Comparison of ENCODE assay signal across 9 cellular contexts in genomic region chr2:74414475-74414874, GRCh38. TPM values are rescaled to one million over a fixed set of nuclear protein-coding genes. Genes with fewer than 3 reads are reported as not detected.
A peak's percentile ranks its signal among the peaks of the same experiment; 100 is the strongest.
DNase-seq lines count a peak whose midpoint lies in the region; ATAC-seq, FAIRE-seq and TF ChIP-seq lines count a peak whose summit lies in the region.
"Had no signal": no experiment of that assay in that cellular context is flagged by ENCODE, and none has a peak within 500 bp of the region (broad histone marks: within the 10 kb centered on the region; RNA-seq: fewer than 3 reads in every experiment).

No MANE protein-coding gene starts in this region.

- no peak overlapping the region for H3K23ac ChIP-seq in H9 (ENCODE audit: insufficient read length, low read depth, low read length)

- H3K79me2 ChIP-seq in endothelial cell of umbilical vein (ENCODE audit: control insufficient read depth, insufficient read depth, low read length) (no peaks in the 10 kb centered on the region), H9 (ENCODE audit: insufficient read depth, low read length) (no peaks in the 10 kb centered on the region)

- H3K4me1 ChIP-seq in HUES6 (ENCODE audit: control insufficient read depth, insufficient read depth, low read length) (peaks cover 4% of the 10 kb centered on the region; the same call in 1 of the 2 replicates), endothelial cell of umbilical vein (ENCODE audit: control insufficient read depth, extremely low read depth, insufficient read depth, low read length) (peaks cover 6% of the 10 kb centered on the region), H9 (ENCODE audit: insufficient read depth, low read length) (no peaks in the 10 kb centered on the region)

- H3K27me3 Mint-ChIP-seq in naive B cell (no peaks in the 10 kb centered on the region), H9 (ENCODE audit: low read depth) (peaks cover 13% of the 10 kb centered on the region)

- no CpG with 5 or more reads among the region's 20 CpGs for WGBS in H9 (ENCODE audit: extremely low coverage, insufficient read length, low lambda C conversion rate)

- H3K27ac ChIP-seq in HUES6 (ENCODE audit: low read depth, low read length) (no peak overlapping the region), endothelial cell of umbilical vein (ENCODE audit: insufficient read depth, low read depth, low read length) (no peak overlapping the region), H9 (ENCODE audit: insufficient read length, low read depth, low read length) (no peak overlapping the region)

- no peaks in the 10 kb centered on the region for H3K9me3 ChIP-seq in HUES6 (ENCODE audit: control insufficient read depth, insufficient read depth, low read depth, low read length)
- H3K9me3 ChIP-seq in endothelial cell of umbilical vein (replicated peaks; ENCODE audit: control insufficient read depth, insufficient read depth, low read length) = no peaks in the 10 kb centered on the region
- H3K9me3 ChIP-seq in H9 (ENCODE audit: control insufficient read depth, low read depth, low read length) = no peaks in the 10 kb centered on the region

- no peak overlapping the region for H2BK15ac ChIP-seq in H9 (ENCODE audit: low read depth, low read length)

- no peaks in the 10 kb centered on the region for H3K79me1 ChIP-seq in H9 (ENCODE audit: insufficient read depth, low read depth, low read length, poor library complexity, severe bottlenecking)

- dilution Hi-C loops in endothelial cell of umbilical vein (cut with MboI; ENCODE audit: extremely low pct_ligation_motif_present, low sequenced_read_pairs) = no loop called here

- peak overlapping the region; percentile 54 for H3K4me3 ChIP-seq in AG09309 (ENCODE audit: control insufficient read depth, low read depth, low read length)
- peak overlapping the region; percentile 33; the same call in 1 of the 2 replicates for H3K4me3 ChIP-seq in HUES6 (ENCODE audit: low read depth, low read length)
- H3K4me3 ChIP-seq in endothelial cell of umbilical vein (replicated peaks in 1 of 3; ENCODE audit: insufficient read depth in 1 of 3, low read depth in 1 of 3, low read length in 3 of 3) = no peak overlapping the region

- H3K9ac ChIP-seq in HUES6 (ENCODE audit: low read length) (no peak overlapping the region), endothelial cell of umbilical vein (replicated peaks; ENCODE audit: extremely low read depth, insufficient read depth, low read length) (no peak overlapping the region), H9 (ENCODE audit: extremely low read depth, insufficient read length, low read length) (no peak overlapping the region)

- no peak overlapping the region for H2BK5ac ChIP-seq in H9 (ENCODE audit: insufficient read length, low read length)

- peak overlapping the region; percentile 83 for H2AFZ ChIP-seq in endothelial cell of umbilical vein (ENCODE audit: low read depth, low read length)
- no peak overlapping the region for H2AFZ ChIP-seq in H9 (ENCODE audit: low read length)

- no peak overlapping the region for H4K8ac ChIP-seq in H9 (replicated peaks; ENCODE audit: insufficient read length, low read depth, low read length)

- no peak overlapping the region for H4K91ac ChIP-seq in H9 (ENCODE audit: insufficient read length, low read depth, low read length)

- no peak overlapping the region for H2BK120ac ChIP-seq in H9 (ENCODE audit: low read depth, low read length, poor library complexity, severe bottlenecking)

- no peaks in the 10 kb centered on the region for H4K20me1 ChIP-seq in endothelial cell of umbilical vein (replicated peaks; ENCODE audit: control insufficient read depth, extremely low read depth, insufficient read depth, low read length)
- H4K20me1 ChIP-seq in H9 (ENCODE audit: control insufficient read depth, insufficient read depth, insufficient read length) = no peaks in the 10 kb centered on the region

- TF ChIP-seq CTCF in AG09309 (IDR thresholded peaks at IDR 0.05; ENCODE audit: control insufficient read depth, insufficient read depth, low read depth, low read length, missing control alignments) = no peak
- no peak for TF ChIP-seq CTCF in endothelial cell of umbilical vein (IDR thresholded peaks at IDR 0.05; ENCODE audit: extremely low read depth in 1 of 2, insufficient read depth in 1 of 2, low read depth in 1 of 2, low read length in 2 of 2)
- no peak for TF ChIP-seq CTCF in H9 (conservative IDR thresholded peaks at IDR 0.05)

- H3K4me3 Mint-ChIP-seq in naive B cell (peak overlapping the region; percentile 78 to 90 (median 82)), H9 (no peak overlapping the region)

- FAIRE-seq in endothelial cell of umbilical vein (lab: Jason Lieb, UNC) = no peak
- FAIRE-seq: TTC549 had no signal

- H3K9me3 Mint-ChIP-seq in naive B cell = no peaks in the 10 kb centered on the region
- H3K9me3 Mint-ChIP-seq in H9 = no peaks in the 10 kb centered on the region

- no peak overlapping the region for H3K56ac ChIP-seq in H9 (ENCODE audit: insufficient read length, low read depth, low read length)

- CTCF ChIA-PET in endothelial cell of umbilical vein (lab: Charles Lee) = interaction anchor here (1.2 to 1.8 kb wide), 2 partner anchors 23 to 26 kb away, joined by 3 to 5 read pairs; no protein-coding TSS in a partner anchor

- no peak overlapping the region for H2AK5ac ChIP-seq in H9 (ENCODE audit: insufficient read length, low read length)

- H3K14ac ChIP-seq in H9 (ENCODE audit: insufficient read depth, low read length) = no peak overlapping the region

- ATAC-seq in naive B cell (ENCODE audit: low read depth in 2 of 2) (no peak), HG03521 (IDR thresholded peaks at IDR 0.05; ENCODE audit: unreplicated experiment) (no peak), HG03520 (IDR thresholded peaks at IDR 0.05; ENCODE audit: unreplicated experiment) (no peak)

- H3K36me3 ChIP-seq in HUES6 (ENCODE audit: control insufficient read depth, insufficient read depth, low read length) (no peaks in the 10 kb centered on the region), endothelial cell of umbilical vein (ENCODE audit: control insufficient read depth in 2 of 2, extremely low read depth in 1 of 2, insufficient read depth in 2 of 2, low read length in 2 of 2) (no peaks in the 10 kb centered on the region)

- H3K27ac Mint-ChIP-seq in naive B cell = peak overlapping the region in 5 of 6 donors; percentile 69 to 92 (median 84)
- no peak overlapping the region; a peak in 1 of 7 replicates for H3K27ac Mint-ChIP-seq in H9

- no peaks in the 10 kb centered on the region for H3K23me2 ChIP-seq in H9 (ENCODE audit: insufficient read length, low read depth, low read length, poor library complexity, severe bottlenecking)

- no TSS peak for BruUV-seq in endothelial cell of umbilical vein (replicated peaks; lab: Mats Ljungman, UMichigan)

- H3K27me3 ChIP-seq in HUES6 (ENCODE audit: control insufficient read depth, insufficient read depth, low read length) = peaks cover 8% of the 10 kb centered on the region; the same call in 1 of the 2 replicates
- peaks cover 29 to 33% of the 10 kb centered on the region in 2 experiments for H3K27me3 ChIP-seq in endothelial cell of umbilical vein (ENCODE audit: control insufficient read depth in 2 of 2, insufficient read depth in 2 of 2, low read length in 2 of 2)
- H3K27me3 ChIP-seq in H9 (ENCODE audit: insufficient read depth, low read length) = no peaks in the 10 kb centered on the region

- H3T11ph ChIP-seq in H9 (ENCODE audit: low read length) = no peak overlapping the region

- H3K4me2 ChIP-seq in endothelial cell of umbilical vein (ENCODE audit: insufficient read depth, low read length) (no peak overlapping the region), H9 (ENCODE audit: insufficient read depth, insufficient read length, low read length) (no peak overlapping the region)

- no peak for TF ChIP-seq POLR2A in endothelial cell of umbilical vein (IDR thresholded peaks at IDR 0.05; ENCODE audit: low read depth, low read length)

- H3K36me3 Mint-ChIP-seq in naive B cell (no peaks in the 10 kb centered on the region), H9 (ENCODE audit: insufficient read depth in 1 of 3, low read depth in 3 of 3) (no peaks in the 10 kb centered on the region; a peak in 1 of 7 replicates)

- H2BK20ac ChIP-seq in H9 (ENCODE audit: low read depth, low read length, poor library complexity, severe bottlenecking) = no peak overlapping the region

- H3K4me1 Mint-ChIP-seq in naive B cell = peaks cover 36 to 56% (median 43%) of the 10 kb centered on the region in 3 donors
- peaks cover 0 to 14% of the 10 kb centered on the region in 2 experiments; a peak in 2 of 4 replicates for H3K4me1 Mint-ChIP-seq in H9

- POLR2A ChIA-PET in endothelial cell of umbilical vein (lab: Charles Lee) = no interaction called here

- H2BK12ac ChIP-seq in H9 (ENCODE audit: insufficient read length, low read depth, low read length) = no peak overlapping the region

- intact Hi-C loops in endothelial cell of umbilical vein (cut with micrococcal nuclease) = no loop called here

- H3K4ac ChIP-seq in H9 (ENCODE audit: low read depth, low read length) = no peak overlapping the region

- H3K18ac ChIP-seq in H9 (ENCODE audit: insufficient read length, low read depth, low read length) = no peak overlapping the region

- DNase-seq in AG09309 (ENCODE audit: low read depth) = no peak
- DNase-seq in endothelial cell of umbilical vein (ENCODE audit: low read depth, low spot score) = no peak
- DNase-seq in naive B cell = no peak
- no peak for DNase-seq in H9
- DNase-seq in ureter (ENCODE audit: low spot score) = no peak

- H4K5ac ChIP-seq in H9 (ENCODE audit: insufficient read length, low read depth, low read length) = no peak overlapping the region

- H3K9me1 ChIP-seq in endothelial cell of umbilical vein (replicated peaks; ENCODE audit: control insufficient read depth, extremely low read depth, insufficient read depth, low read length) = no peaks in the 10 kb centered on the region

RNA-seq across cellular contexts. Expression of gene C2orf81, which starts 6.9 kb away (rescaled TPM):
- total RNA-seq in endothelial cell of umbilical vein (0.51 and 0.71 TPM in 2 replicates), H9 (2021) (2.4 and 3.5 TPM in 2 replicates), ureter (5.5 TPM)
- polyA plus RNA-seq in endothelial cell of umbilical vein (0.16 and 0.17 TPM in 2 replicates), naive B cell (ENCODE audit: low read depth in 6 of 6) (1 to 10 TPM; 3.7 to 8.8 (median 7.6) TPM)
- 0.07 and 0.13 TPM in 2 replicates for polyA plus RNA-seq in endothelial cell of umbilical vein (2011; cell fraction: cytosol; rRNA removed)
- polyA plus RNA-seq in endothelial cell of umbilical vein (2011; cell fraction: nucleus; rRNA removed) = 0.17 TPM in 1 of 2 replicates, not detected in the other
- polyA plus RNA-seq in endothelial cell of umbilical vein (2012) = 0.12 and 0.40 TPM in 2 replicates
- polyA minus RNA-seq in endothelial cell of umbilical vein = not detected in 2 replicates
- 1.0 TPM for polyA minus RNA-seq in endothelial cell of umbilical vein (2011; cell fraction: cytosol; rRNA and poly(A)+ RNA removed)
- not detected in 2 replicates for polyA minus RNA-seq in endothelial cell of umbilical vein (2011; cell fraction: nucleus; rRNA and poly(A)+ RNA removed)

RNA-seq across cellular contexts. Expression of gene WDR54, which starts 7.1 kb away (rescaled TPM):
- 21.7 and 24.9 TPM in 2 replicates for total RNA-seq in endothelial cell of umbilical vein
- 46.3 and 53.0 TPM in 2 replicates for polyA plus RNA-seq in endothelial cell of umbilical vein
- 32.1 and 36.6 TPM in 2 replicates for polyA plus RNA-seq in endothelial cell of umbilical vein (2011; cell fraction: cytosol; rRNA removed)
- 25.6 and 29.4 TPM in 2 replicates for polyA plus RNA-seq in endothelial cell of umbilical vein (2011; cell fraction: nucleus; rRNA removed)
- polyA plus RNA-seq in endothelial cell of umbilical vein (2012) = 18.2 and 22.5 TPM in 2 replicates
- polyA minus RNA-seq in endothelial cell of umbilical vein = 32.4 and 35.7 TPM in 2 replicates
- 58.5 TPM for polyA minus RNA-seq in endothelial cell of umbilical vein (2011; cell fraction: cytosol; rRNA and poly(A)+ RNA removed)
- polyA minus RNA-seq in endothelial cell of umbilical vein (2011; cell fraction: nucleus; rRNA and poly(A)+ RNA removed) = 5.0 and 5.5 TPM in 2 replicates
- 10 to 100 TPM; 40.8 to 79.4 (median 47.8) TPM for polyA plus RNA-seq in naive B cell (ENCODE audit: low read depth in 6 of 6)
- total RNA-seq in H9 (2021) = 65.0 and 66.4 TPM in 2 replicates
- 11.3 TPM for total RNA-seq in ureter

RNA-seq across cellular contexts. Expression of gene RTKN, which starts 27.3 kb away (rescaled TPM):
- total RNA-seq in endothelial cell of umbilical vein (19.8 and 20.0 TPM in 2 replicates), H9 (2021) (87.1 and 90.9 TPM in 2 replicates), ureter (36.4 TPM)
- polyA plus RNA-seq in endothelial cell of umbilical vein (20.7 and 27.5 TPM in 2 replicates), naive B cell (ENCODE audit: low read depth in 6 of 6) (1 to 10 TPM in 4 of 6 donors, under 1 TPM in 1, not detected in 1; 0.97 to 2.1 (median 1.7) TPM)
- 11.3 and 13.3 TPM in 2 replicates for polyA plus RNA-seq in endothelial cell of umbilical vein (2011; cell fraction: cytosol; rRNA removed)
- polyA plus RNA-seq in endothelial cell of umbilical vein (2011; cell fraction: nucleus; rRNA removed) = 51.6 and 64.1 TPM in 2 replicates
- 7.1 and 11.5 TPM in 2 replicates for polyA plus RNA-seq in endothelial cell of umbilical vein (2012)
- 28.3 and 29.1 TPM in 2 replicates for polyA minus RNA-seq in endothelial cell of umbilical vein
- 4.0 TPM for polyA minus RNA-seq in endothelial cell of umbilical vein (2011; cell fraction: cytosol; rRNA and poly(A)+ RNA removed)
- polyA minus RNA-seq in endothelial cell of umbilical vein (2011; cell fraction: nucleus; rRNA and poly(A)+ RNA removed) = 14.6 and 21.6 TPM in 2 replicates

RNA-seq across cellular contexts. Expression of gene DCTN1, which starts 34.4 kb away (rescaled TPM):
- total RNA-seq in endothelial cell of umbilical vein (165 and 170 TPM in 2 replicates), H9 (2021) (136 and 141 TPM in 2 replicates), ureter (143 TPM)
- polyA plus RNA-seq in endothelial cell of umbilical vein (120 and 130 TPM in 2 replicates), naive B cell (ENCODE audit: low read depth in 6 of 6) (10 to 100 TPM; 43.0 to 91.1 (median 60.2) TPM)
- 110 and 121 TPM in 2 replicates for polyA plus RNA-seq in endothelial cell of umbilical vein (2011; cell fraction: cytosol; rRNA removed)
- 166 and 178 TPM in 2 replicates for polyA plus RNA-seq in endothelial cell of umbilical vein (2011; cell fraction: nucleus; rRNA removed)
- polyA plus RNA-seq in endothelial cell of umbilical vein (2012) = 149 and 151 TPM in 2 replicates
- 220 and 227 TPM in 2 replicates for polyA minus RNA-seq in endothelial cell of umbilical vein
- polyA minus RNA-seq in endothelial cell of umbilical vein (2011; cell fraction: cytosol; rRNA and poly(A)+ RNA removed) = 83.8 TPM
- polyA minus RNA-seq in endothelial cell of umbilical vein (2011; cell fraction: nucleus; rRNA and poly(A)+ RNA removed) = 58.7 and 74.9 TPM in 2 replicates

RNA-seq across cellular contexts. Expression of gene INO80B, which starts 40.4 kb away (rescaled TPM):
- total RNA-seq in endothelial cell of umbilical vein (24.2 and 28.1 TPM in 2 replicates), H9 (2021) (17.6 and 22.6 TPM in 2 replicates), ureter (55.9 TPM)
- polyA plus RNA-seq in endothelial cell of umbilical vein (14.1 and 15.1 TPM in 2 replicates), naive B cell (ENCODE audit: low read depth in 6 of 6) (10 to 100 TPM in 2 of 6 donors, 1 to 10 TPM in 4; 5.5 to 16.5 (median 8.3) TPM)
- 11.3 and 12.3 TPM in 2 replicates for polyA plus RNA-seq in endothelial cell of umbilical vein (2011; cell fraction: cytosol; rRNA removed)
- polyA plus RNA-seq in endothelial cell of umbilical vein (2011; cell fraction: nucleus; rRNA removed) = 81.4 and 115 TPM in 2 replicates
- 22.6 and 30.5 TPM in 2 replicates for polyA plus RNA-seq in endothelial cell of umbilical vein (2012)
- polyA minus RNA-seq in endothelial cell of umbilical vein = 4.9 and 9.0 TPM in 2 replicates
- polyA minus RNA-seq in endothelial cell of umbilical vein (2011; cell fraction: cytosol; rRNA and poly(A)+ RNA removed) = 4.9 TPM
- 9.3 and 15.2 TPM in 2 replicates for polyA minus RNA-seq in endothelial cell of umbilical vein (2011; cell fraction: nucleus; rRNA and poly(A)+ RNA removed)

Comparison
In these comparisons a context has a peak if more than half of its experiments do, and no peak if none do; other contexts are left out.
1. H3K4me3 ChIP-seq: peak in AG09309 (single experiment) and HUES6 (single experiment); none in endothelial cell of umbilical vein (0 of 3).
2. H3K27ac Mint-ChIP-seq: peak in naive B cell (5 of 6); none in H9 (0 of 3).
3. H3K4me3 Mint-ChIP-seq: peak in naive B cell (8 of 8); none in H9 (0 of 2).